ENCODE assay signal across 8 cellular contexts in the genomic region with DNA sequence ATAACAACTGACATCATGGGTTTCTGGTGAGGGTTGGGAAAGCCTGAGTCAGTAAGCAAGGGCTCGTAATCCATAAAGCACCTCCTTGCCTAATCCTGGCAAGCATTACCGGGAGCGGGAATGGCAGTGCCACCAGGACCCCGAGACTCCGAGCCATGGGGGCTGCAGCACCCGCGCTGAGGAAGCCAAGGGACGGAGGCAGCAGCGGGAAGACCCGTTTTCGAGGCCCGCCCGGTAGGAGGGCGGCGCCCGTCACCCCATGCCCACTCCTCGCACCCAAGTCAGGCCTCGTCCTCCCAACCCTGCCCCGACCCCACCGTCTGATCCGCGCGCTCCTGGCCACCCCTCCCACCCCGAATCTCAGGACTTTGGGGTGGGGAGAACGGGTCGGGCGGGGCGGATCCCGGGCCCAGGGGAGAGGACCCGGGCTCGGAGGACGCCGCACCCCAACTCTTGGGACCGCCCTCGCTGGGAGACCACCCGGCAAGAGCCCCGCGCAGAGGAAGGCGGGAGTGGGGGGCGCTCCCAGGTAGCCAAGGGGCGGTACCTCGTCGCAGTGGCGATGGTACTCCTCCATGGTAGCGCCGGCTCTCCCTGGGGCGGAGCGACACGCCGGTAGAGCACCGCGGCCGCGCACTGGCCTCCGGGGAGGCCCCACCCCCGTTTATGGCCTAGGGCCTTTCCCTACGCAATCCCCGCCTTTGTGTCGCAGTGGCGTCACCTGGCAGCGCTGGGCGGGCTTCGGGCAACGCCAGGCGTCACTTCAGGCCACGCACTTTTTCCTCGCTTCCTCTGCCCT. TPM values are rescaled to one million over a fixed set of nuclear protein-coding genes. Genes with fewer than 3 reads are reported as not detected.
DNase-seq lines count a peak whose midpoint lies in the region; ATAC-seq and TF ChIP-seq lines count a peak whose summit lies in the region.

A gene with protein sequence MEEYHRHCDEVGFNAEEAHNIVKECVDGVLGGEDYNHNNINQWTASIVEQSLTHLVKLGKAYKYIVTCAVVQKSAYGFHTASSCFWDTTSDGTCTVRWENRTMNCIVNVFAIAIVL (minus strand): TSS at position 638 of the 799 bp plus-strand sequence. CDS start 61 bp downstream, at position 577.

- intact Hi-C loops in T-helper 1 cell treated with Interleukin-12 subunit alpha and Interleukin-12 subunit beta and Interleukin-4 antibody, amounts not matched to agents 30 ng/mL and 1 ng/mL, for 36 hours (cut with micrococcal nuclease): loop anchor here (1.0 to 10.0 kb wide), 7 partner anchors 22 to 958 kb away; a partner anchor contains a TSS
- intact Hi-C loops in left cardiac atrium (cut with DNase I): no loop called here
- intact Hi-C loops in posterior vena cava (cut with DNase I): no loop called here
- intact Hi-C loops in upper lobe of right lung (cut with DNase I): no loop called here

- no peaks in the 10 kb centered on the region for H3K9me3 ChIP-seq in upper lobe of right lung

- H3K36me3 ChIP-seq in upper lobe of right lung: no peaks in the 10 kb centered on the region

- ATAC-seq in left cardiac atrium: peak; percentile 98 to 99
- ATAC-seq in upper lobe of right lung: peak; percentile 100

- peak within 1 kb of the TSS; percentile 78 for H3K27ac ChIP-seq in upper lobe of right lung

- no peaks in the 10 kb centered on the region for H3K27me3 ChIP-seq in upper lobe of right lung

- peak within 1 kb of the TSS; percentile 61 for H3K4me3 ChIP-seq in GM08714 (ENCODE audit: low read length)
- peak within 1 kb of the TSS; percentile 55 for H3K4me3 ChIP-seq in HFF-Myc (replicated peaks; ENCODE audit: low read depth, low read length)
- H3K4me3 ChIP-seq in upper lobe of right lung: peak within 1 kb of the TSS; percentile 67

- TF ChIP-seq CTCF in HFF-Myc (IDR thresholded peaks at IDR 0.05; ENCODE audit: low read depth, low read length, missing control alignments) (no peak), upper lobe of right lung (IDR thresholded peaks at IDR 0.05) (no peak)

- DNase-seq in HFF-Myc (ENCODE audit: extremely low read depth, low read depth): peak; percentile 30
- DNase-seq in NCI-H1092 treated with DMSO at 0.1 percent for 48 hours (lab: John Stamatoyannopoulos, UW): peak; percentile 91
- DNase-seq in amniotic epithelial cell (ENCODE audit: low read depth): peak; percentile 72
- DNase-seq in left cardiac atrium: peak; percentile 86
- DNase-seq in posterior vena cava (ENCODE audit: low spot score): peak; percentile 93
- peak; percentile 92 for DNase-seq in upper lobe of right lung

- peaks cover 4% of the 10 kb centered on the region for H3K4me1 ChIP-seq in upper lobe of right lung

RNA-seq across cellular contexts. Expression of the gene that starts here (rescaled TPM):
- total RNA-seq in T-helper 1 cell treated with Interleukin-12 subunit alpha and Interleukin-12 subunit beta and Interleukin-4 antibody, amounts not matched to agents 30 ng/mL and 1 ng/mL, for 36 hours: 12.1 and 16.2 TPM in 2 replicates
- total RNA-seq in left cardiac atrium (10 to 100 TPM; 17.6 to 29.1 TPM), posterior vena cava (10 to 100 TPM; 53.4 to 82.7 TPM), upper lobe of right lung (24.7 TPM)

Comparison
In these comparisons a context has a peak if more than half of its experiments do, and no peak if none do; other contexts are left out.
1. Peak in every context shown above with its lines: DNase-seq, ATAC-seq, H3K4me3 ChIP-seq and H3K27ac ChIP-seq.
2. DNase-seq: peak in every context shown above with its lines; median percentile 93 in posterior vena cava; 92 in upper lobe of right lung; 91 in NCI-H1092 treated with DMSO at 0.1 percent for 48 hours; 86 in left cardiac atrium; 72 in amniotic epithelial cell; 30 in HFF-Myc.